In genomic region chr11:44605965-44606364, GRCh38 we compare ENCODE assay signal across 1 cellular context.
TF ChIP-seq lines count a peak whose summit lies in the region.

No MANE protein-coding gene starts in this region.

TF ChIP-seq in IMR-90, 13 proteins besides CTCF, POLR2A, EP300 and RAD21:
- no peak for TF ChIP-seq ELK1 (IDR thresholded peaks at IDR 0.05; ENCODE audit: borderline replicate concordance, low read depth, low read length)
- TF ChIP-seq CHD1 (IDR thresholded peaks at IDR 0.05; ENCODE audit: low read depth, low read length), result no peak
- no peak for TF ChIP-seq USF2 (IDR thresholded peaks at IDR 0.05; ENCODE audit: low read depth, low read length)
- TF ChIP-seq CEBPB (IDR thresholded peaks at IDR 0.05; ENCODE audit: low read depth, low read length), result no peak
- TF ChIP-seq RCOR1 (IDR thresholded peaks at IDR 0.05; ENCODE audit: insufficient replicate concordance, low read length), result no peak
- TF ChIP-seq MXI1 (IDR thresholded peaks at IDR 0.05; ENCODE audit: borderline replicate concordance, low read depth, low read length), result no peak
- no peak for TF ChIP-seq MAZ (IDR thresholded peaks at IDR 0.05; ENCODE audit: borderline replicate concordance, low read depth, low read length)
TF ChIP-seq in IMR-90: peak in this region for 0.
